In genomic region chr7:80134536-80135305, GRCh38 we compare ENCODE assay signal across 1 cellular context.
A peak's percentile ranks its signal among the peaks of the same experiment; 100 is the strongest.
TF ChIP-seq lines count a peak whose summit lies in the region.

GNAI1 (plus strand) TSS chr7:80134831; CDS start chr7:80135161, 330 bp downstream.

TF ChIP-seq in HepG2, 621 proteins besides CTCF, POLR2A, EP300 and RAD21 (continued from another document and continues in another):
- TF ChIP-seq, protein P1, sequence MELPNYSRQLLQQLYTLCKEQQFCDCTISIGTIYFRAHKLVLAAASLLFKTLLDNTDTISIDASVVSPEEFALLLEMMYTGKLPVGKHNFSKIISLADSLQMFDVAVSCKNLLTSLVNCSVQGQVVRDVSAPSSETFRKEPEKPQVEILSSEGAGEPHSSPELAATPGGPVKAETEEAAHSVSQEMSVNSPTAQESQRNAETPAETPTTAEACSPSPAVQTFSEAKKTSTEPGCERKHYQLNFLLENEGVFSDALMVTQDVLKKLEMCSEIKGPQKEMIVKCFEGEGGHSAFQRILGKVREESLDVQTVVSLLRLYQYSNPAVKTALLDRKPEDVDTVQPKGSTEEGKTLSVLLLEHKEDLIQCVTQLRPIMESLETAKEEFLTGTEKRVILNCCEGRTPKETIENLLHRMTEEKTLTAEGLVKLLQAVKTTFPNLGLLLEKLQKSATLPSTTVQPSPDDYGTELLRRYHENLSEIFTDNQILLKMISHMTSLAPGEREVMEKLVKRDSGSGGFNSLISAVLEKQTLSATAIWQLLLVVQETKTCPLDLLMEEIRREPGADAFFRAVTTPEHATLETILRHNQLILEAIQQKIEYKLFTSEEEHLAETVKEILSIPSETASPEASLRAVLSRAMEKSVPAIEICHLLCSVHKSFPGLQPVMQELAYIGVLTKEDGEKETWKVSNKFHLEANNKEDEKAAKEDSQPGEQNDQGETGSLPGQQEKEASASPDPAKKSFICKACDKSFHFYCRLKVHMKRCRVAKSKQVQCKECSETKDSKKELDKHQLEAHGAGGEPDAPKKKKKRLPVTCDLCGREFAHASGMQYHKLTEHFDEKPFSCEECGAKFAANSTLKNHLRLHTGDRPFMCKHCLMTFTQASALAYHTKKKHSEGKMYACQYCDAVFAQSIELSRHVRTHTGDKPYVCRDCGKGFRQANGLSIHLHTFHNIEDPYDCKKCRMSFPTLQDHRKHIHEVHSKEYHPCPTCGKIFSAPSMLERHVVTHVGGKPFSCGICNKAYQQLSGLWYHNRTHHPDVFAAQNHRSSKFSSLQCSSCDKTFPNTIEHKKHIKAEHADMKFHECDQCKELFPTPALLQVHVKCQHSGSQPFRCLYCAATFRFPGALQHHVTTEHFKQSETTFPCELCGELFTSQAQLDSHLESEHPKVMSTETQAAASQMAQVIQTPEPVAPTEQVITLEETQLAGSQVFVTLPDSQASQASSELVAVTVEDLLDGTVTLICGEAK (IDR thresholded peaks at IDR 0.05), result no peak
- TF ChIP-seq, protein P1 (CRISPR knock-in tag; IDR thresholded peaks at IDR 0.05), result no peak
- TF ChIP-seq ZFP36L1 (CRISPR knock-in tag; IDR thresholded peaks at IDR 0.05), result no peak
- peak; percentile 89 for TF ChIP-seq BHLHE40 (IDR thresholded peaks at IDR 0.05; ENCODE audit: low read length)
- no peak for TF ChIP-seq ARNTL (CRISPR knock-in tag; IDR thresholded peaks at IDR 0.05)
- TF ChIP-seq ZNF124 (CRISPR knock-in tag; IDR thresholded peaks at IDR 0.05), result 0 out of 2 replicates have a peak, but pooled peaks have one; percentile 77
- TF ChIP-seq STAG1 (CRISPR knock-in tag; IDR thresholded peaks at IDR 0.05), result peak; percentile 58
- 0 out of 2 replicates have a peak, but pooled peaks have one; percentile 46 for TF ChIP-seq KDM2A (CRISPR knock-in tag; IDR thresholded peaks at IDR 0.05; ENCODE audit: borderline replicate concordance, low read depth)
- no peak for TF ChIP-seq ZC3H13 (CRISPR knock-in tag; IDR thresholded peaks at IDR 0.05)
- TF ChIP-seq FOXO1 (CRISPR knock-in tag; IDR thresholded peaks at IDR 0.05), result 0 out of 2 replicates have a peak, but pooled peaks have one; percentile 15
- no peak for TF ChIP-seq ZMYM3 (CRISPR knock-in tag; IDR thresholded peaks at IDR 0.05)
- TF ChIP-seq TEAD3 (CRISPR knock-in tag; optimal IDR thresholded peaks at IDR 0.05; ENCODE audit: borderline replicate concordance), result no peak
- no peak; the same call in 1 of the 2 replicates for TF ChIP-seq ETV6 (CRISPR knock-in tag; conservative IDR thresholded peaks at IDR 0.05)
- TF ChIP-seq BCLAF1 (IDR thresholded peaks at IDR 0.05), result no peak
- no peak for TF ChIP-seq ZNF619 (CRISPR knock-in tag; IDR thresholded peaks at IDR 0.05)
- TF ChIP-seq TMF1 (CRISPR knock-in tag; IDR thresholded peaks at IDR 0.05; ENCODE audit: low read depth), result no peak
- peak; percentile 74 for TF ChIP-seq ARNT2 (CRISPR knock-in tag; IDR thresholded peaks at IDR 0.05; ENCODE audit: low read depth)
- peak; percentile 96 for TF ChIP-seq ZNF777 (CRISPR knock-in tag; IDR thresholded peaks at IDR 0.05)
- TF ChIP-seq, protein P2, sequence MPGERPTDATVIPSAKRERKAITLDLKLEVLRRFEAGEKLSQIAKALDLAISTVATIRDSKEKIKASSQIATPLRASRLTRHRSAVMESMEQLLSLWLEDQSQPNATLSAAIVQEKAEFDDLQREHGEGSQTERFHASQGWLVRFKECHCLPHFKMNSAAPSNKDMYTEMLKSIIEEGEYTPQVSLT (CRISPR knock-in tag; IDR thresholded peaks at IDR 0.05; ENCODE audit: borderline replicate concordance, low read depth), result no peak
- TF ChIP-seq RXRA (CRISPR knock-in tag; IDR thresholded peaks at IDR 0.05), result no peak
- TF ChIP-seq RFXAP (CRISPR knock-in tag; IDR thresholded peaks at IDR 0.05; ENCODE audit: borderline replicate concordance), result no peak
- peak; percentile 87 for TF ChIP-seq ZBTB14 (CRISPR knock-in tag; IDR thresholded peaks at IDR 0.05)
- no peak for TF ChIP-seq TOPORS (CRISPR knock-in tag; IDR thresholded peaks at IDR 0.05)
- TF ChIP-seq JUNB (CRISPR knock-in tag; IDR thresholded peaks at IDR 0.05; ENCODE audit: borderline replicate concordance), result no peak
- TF ChIP-seq ZNF510 (CRISPR knock-in tag; IDR thresholded peaks at IDR 0.05; ENCODE audit: low read depth), result no peak
- no peak for TF ChIP-seq HCFC1 (IDR thresholded peaks at IDR 0.05; ENCODE audit: low read depth, low read length)
- TF ChIP-seq ATF2 (CRISPR knock-in tag; IDR thresholded peaks at IDR 0.05), result no peak
- TF ChIP-seq CEBPZ (IDR thresholded peaks at IDR 0.05; ENCODE audit: low read length), result no peak
- TF ChIP-seq TEAD2 (CRISPR knock-in tag; IDR thresholded peaks at IDR 0.05), result no peak
- TF ChIP-seq ZNF781 (CRISPR knock-in tag; IDR thresholded peaks at IDR 0.05; ENCODE audit: borderline replicate concordance, not compliant biosample characterization), result no peak
- no peak for TF ChIP-seq RNF2 (conservative IDR thresholded peaks at IDR 0.05; ENCODE audit: low read depth)
- no peak for TF ChIP-seq ZNF75D (CRISPR knock-in tag; IDR thresholded peaks at IDR 0.05; ENCODE audit: borderline replicate concordance)
- TF ChIP-seq, protein P3, sequence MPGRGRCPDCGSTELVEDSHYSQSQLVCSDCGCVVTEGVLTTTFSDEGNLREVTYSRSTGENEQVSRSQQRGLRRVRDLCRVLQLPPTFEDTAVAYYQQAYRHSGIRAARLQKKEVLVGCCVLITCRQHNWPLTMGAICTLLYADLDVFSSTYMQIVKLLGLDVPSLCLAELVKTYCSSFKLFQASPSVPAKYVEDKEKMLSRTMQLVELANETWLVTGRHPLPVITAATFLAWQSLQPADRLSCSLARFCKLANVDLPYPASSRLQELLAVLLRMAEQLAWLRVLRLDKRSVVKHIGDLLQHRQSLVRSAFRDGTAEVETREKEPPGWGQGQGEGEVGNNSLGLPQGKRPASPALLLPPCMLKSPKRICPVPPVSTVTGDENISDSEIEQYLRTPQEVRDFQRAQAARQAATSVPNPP (CRISPR knock-in tag; IDR thresholded peaks at IDR 0.05), result no peak
- peak; percentile 36; the same call in 1 of the 2 replicates for TF ChIP-seq DZIP1 (CRISPR knock-in tag; IDR thresholded peaks at IDR 0.05)
- peak; percentile 31; the same call in 1 of the 2 replicates for TF ChIP-seq TAF1 (CRISPR knock-in tag; IDR thresholded peaks at IDR 0.05)
